14 cellular contexts compared by ENCODE assay signal in the genomic region with DNA sequence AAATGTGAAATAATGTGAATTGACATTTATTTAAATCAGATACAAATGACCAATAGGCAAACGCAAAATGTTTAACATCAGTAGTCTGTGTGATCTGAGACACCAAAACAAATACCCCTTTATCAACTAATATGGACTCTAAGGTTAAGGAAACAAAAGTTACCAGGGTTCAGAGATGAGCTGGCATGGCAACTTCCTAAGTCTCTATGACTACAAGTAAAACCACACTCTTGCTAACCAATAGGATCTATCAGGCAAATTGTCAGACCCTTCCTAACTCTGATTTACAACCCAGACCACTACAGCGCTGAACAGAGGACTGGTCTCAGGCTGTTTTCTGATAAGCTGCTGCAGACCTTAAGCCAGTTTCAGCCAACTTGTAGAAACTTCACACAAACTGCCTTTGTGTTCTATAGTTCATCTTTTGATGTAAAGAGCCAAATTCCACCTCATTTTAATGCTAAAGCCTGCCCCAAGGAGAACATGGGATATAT.
"Had no signal": no experiment of that assay in that cellular context is flagged by ENCODE, and none has a peak within 500 bp of the region (broad histone marks: within the 10 kb centered on the region; RNA-seq: fewer than 3 reads in every experiment).

No MANE protein-coding gene starts in this region.

- H3K36me3 Mint-ChIP-seq: mesothelial cell of epicardium had no signal

- H3K9me3 Mint-ChIP-seq: activated CD4-positive, alpha-beta memory T cell treated with anti-CD3 and anti-CD28 coated beads, Interleukin-2, amount 10 ng/mL, durations not matched to agents 7 days and 5 days had no signal

- H3K4me1 ChIP-seq: foreskin keratinocyte had no signal

- H3K9me3 ChIP-seq: ovary, thoracic aorta had no signal

- H3K4me1 Mint-ChIP-seq: activated CD4-positive, alpha-beta memory T cell treated with anti-CD3 and anti-CD28 coated beads, Interleukin-2, amount 10 ng/mL, durations not matched to agents 7 days and 5 days; activated CD4-positive, alpha-beta T cell treated with anti-CD3 and anti-CD28 coated beads for 36 hours; mesothelial cell of epicardium had no signal

- H3K27me3 ChIP-seq: foreskin keratinocyte, ovary had no signal

- H3K27ac Mint-ChIP-seq: activated CD4-positive, alpha-beta memory T cell treated with anti-CD3 and anti-CD28 coated beads, Interleukin-2, amount 10 ng/mL, durations not matched to agents 7 days and 5 days; activated CD4-positive, alpha-beta T cell treated with anti-CD3 and anti-CD28 coated beads for 36 hours; activated T-cell treated with anti-CD3 and anti-CD28 coated beads, Interleukin-2, amount 50 U/mL, for 24 hours; effector memory CD8-positive, alpha-beta T cell; mesothelial cell of epicardium had no signal

- DNase-seq: activated CD4-positive, alpha-beta memory T cell treated with anti-CD3 and anti-CD28 coated beads, Interleukin-2, amount 10 ng/mL, durations not matched to agents 7 days and 5 days; activated CD4-positive, alpha-beta T cell treated with anti-CD3 and anti-CD28 coated beads for 36 hours; activated effector memory CD4-positive, alpha-beta T cell treated with Interleukin-2 at 50 U/mL for 16 hours; activated naive CD4-positive, alpha-beta T cell treated with anti-CD3 and anti-CD28 coated beads, Interleukin-2, amount 50 U/mL, for 16 hours; activated T-cell treated with anti-CD3 and anti-CD28 coated beads, Interleukin-2, amount 50 U/mL, for 24 hours; dermis blood vessel endothelial cell; effector memory CD8-positive, alpha-beta T cell; foreskin keratinocyte; ovary; stimulated activated CD4-positive, alpha-beta T cell treated with anti-CD3 and anti-CD28 coated beads, Interleukin-1b, Interleukin-23, amount 100 ng/mL, for 48 hours; T1000; WERI-Rb-1 had no signal

- H3K27ac ChIP-seq: foreskin keratinocyte, ovary, thoracic aorta, WERI-Rb-1 had no signal

- ATAC-seq: activated CD4-positive, alpha-beta T cell treated with anti-CD3 and anti-CD28 coated beads for 36 hours; effector memory CD8-positive, alpha-beta T cell had no signal

- H3K27me3 Mint-ChIP-seq: activated CD4-positive, alpha-beta memory T cell treated with anti-CD3 and anti-CD28 coated beads, Interleukin-2, amount 10 ng/mL, durations not matched to agents 7 days and 5 days; activated CD4-positive, alpha-beta T cell treated with anti-CD3 and anti-CD28 coated beads for 36 hours; activated T-cell treated with anti-CD3 and anti-CD28 coated beads, Interleukin-2, amount 50 U/mL, for 24 hours; effector memory CD8-positive, alpha-beta T cell had no signal

- H3K4me3 ChIP-seq: ovary, thoracic aorta had no signal

- H3K4me3 Mint-ChIP-seq: activated CD4-positive, alpha-beta memory T cell treated with anti-CD3 and anti-CD28 coated beads, Interleukin-2, amount 10 ng/mL, durations not matched to agents 7 days and 5 days; activated CD4-positive, alpha-beta T cell treated with anti-CD3 and anti-CD28 coated beads for 36 hours; activated T-cell treated with anti-CD3 and anti-CD28 coated beads, Interleukin-2, amount 50 U/mL, for 24 hours; effector memory CD8-positive, alpha-beta T cell; mesothelial cell of epicardium had no signal

- H3K36me3 ChIP-seq: ovary, thoracic aorta, WERI-Rb-1 had no signal
